1 cellular context compared by ENCODE assay signal in the genomic region with DNA sequence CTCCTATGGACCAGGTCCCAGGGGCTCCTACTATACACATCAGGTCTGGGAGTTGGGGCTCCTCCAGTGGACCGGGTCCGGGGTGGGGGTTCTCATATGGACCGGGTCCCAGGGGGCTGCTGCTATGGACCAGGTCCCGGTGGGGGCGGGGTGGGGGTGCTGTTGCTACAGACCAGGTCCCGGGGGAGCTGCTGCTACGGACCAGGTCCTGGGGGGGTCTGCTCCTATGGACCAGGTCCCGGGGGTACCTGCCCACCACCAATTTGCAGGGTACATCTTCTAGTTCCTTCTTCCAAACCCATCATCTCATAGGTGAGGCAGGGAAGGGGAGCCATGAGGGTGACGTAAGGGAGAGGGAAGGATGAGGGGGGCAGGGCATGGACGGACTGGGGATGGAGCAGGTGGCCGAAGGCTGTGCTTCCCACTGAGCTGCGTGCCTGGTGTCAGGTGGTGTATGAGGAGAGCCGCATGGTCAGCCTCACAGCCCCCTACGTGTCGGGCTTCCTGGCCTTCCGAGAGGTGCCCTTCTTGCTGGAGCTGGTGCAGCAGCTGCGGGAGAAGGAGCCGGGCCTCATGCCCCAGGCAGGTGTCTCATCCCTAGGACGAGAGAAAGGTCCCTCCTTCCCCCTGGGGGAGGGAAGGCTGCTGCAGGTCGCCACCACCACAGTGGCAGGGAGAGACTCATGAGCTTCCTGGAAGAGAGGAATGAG.
A peak's percentile ranks its signal among the peaks of the same experiment; 100 is the strongest.
TF ChIP-seq lines count a peak whose summit lies in the region.

No MANE protein-coding gene starts in this region.

TF ChIP-seq in HCT116, 20 proteins besides CTCF, POLR2A, EP300 and RAD21 (continued from another document):
- 0 out of 2 replicates have a peak, but pooled peaks have one; percentile 12 for TF ChIP-seq POLR2AphosphoS5 (IDR thresholded peaks at IDR 0.05; ENCODE audit: low read depth, low read length)
TF ChIP-seq in HCT116: peak in this region for 1.
